Comparison of ENCODE assay signal across 20 cellular contexts in the genomic region with DNA sequence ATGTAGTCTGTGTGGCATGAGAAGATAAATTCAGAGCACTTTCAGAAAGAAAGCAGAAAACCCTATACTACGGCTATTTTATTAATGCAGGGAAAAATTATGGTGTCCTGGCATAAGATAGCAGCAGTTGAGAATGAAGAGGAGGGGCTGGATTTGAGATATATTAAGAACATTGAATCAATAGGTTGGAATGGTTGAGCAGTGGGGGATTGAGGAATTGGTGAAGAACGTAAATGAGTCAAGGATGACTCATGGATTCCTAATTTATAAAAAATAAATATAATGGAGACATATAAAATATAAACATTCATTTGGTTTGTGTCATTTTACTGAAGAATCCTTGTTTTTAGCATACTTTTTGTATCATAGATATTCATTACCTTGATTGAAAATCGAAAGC.
DNase-seq lines count a peak whose midpoint lies in the region; ATAC-seq lines count a peak whose summit lies in the region.
"Had no signal": no experiment of that assay in that cellular context is flagged by ENCODE, and none has a peak within 500 bp of the region (broad histone marks: within the 10 kb centered on the region; RNA-seq: fewer than 3 reads in every experiment).

No MANE protein-coding gene starts in this region.

- ATAC-seq in GM21717 (IDR thresholded peaks at IDR 0.05; ENCODE audit: unreplicated experiment): no peak
- ATAC-seq: A549 had no signal

- DNase-seq in EH (ENCODE audit: low read depth) (peak; percentile 77), LHCN-M2 (ENCODE audit: low read depth) (peak; percentile 33), fibroblast of gingiva (ENCODE audit: low read depth) (peak; percentile 21), iris pigment epithelial cell (ENCODE audit: low read depth) (peak; percentile 38), HT-29 (ENCODE audit: low spot score) (no peak), GDM1 (lab: John Stamatoyannopoulos, UW) (no peak), glomerular visceral epithelial cell (ENCODE audit: extremely low spot score) (no peak)
- DNase-seq: AML-193; CD4-positive, CD25-positive, alpha-beta regulatory T cell; DMS79 treated with DMSO at 0.1 percent for 48 hours; KBM-7; NCI-H1436; NCI-H2029 treated with DMSO at 0.1 percent for 48 hours; NCI-H2171 treated with DMSO at 0.1 percent for 48 hours; NCI-H446 treated with DMSO at 0.1 percent for 48 hours; NK-92 treated with Interleukin-12 subunit alpha and Interleukin-12 subunit beta, amount 100 ng/mL, for 24 hours; RPMI8226; SIG-M5 had no signal

Comparison
In these comparisons a context has a peak if more than half of its experiments do, and no peak if none do; other contexts are left out.
1. DNase-seq: peak in EH (single experiment), LHCN-M2 (single experiment), fibroblast of gingiva (single experiment) and iris pigment epithelial cell (single experiment); none in HT-29 (single experiment), GDM1 (single experiment) and glomerular visceral epithelial cell (single experiment).